20 cellular contexts compared by ENCODE assay signal in the genomic region with DNA sequence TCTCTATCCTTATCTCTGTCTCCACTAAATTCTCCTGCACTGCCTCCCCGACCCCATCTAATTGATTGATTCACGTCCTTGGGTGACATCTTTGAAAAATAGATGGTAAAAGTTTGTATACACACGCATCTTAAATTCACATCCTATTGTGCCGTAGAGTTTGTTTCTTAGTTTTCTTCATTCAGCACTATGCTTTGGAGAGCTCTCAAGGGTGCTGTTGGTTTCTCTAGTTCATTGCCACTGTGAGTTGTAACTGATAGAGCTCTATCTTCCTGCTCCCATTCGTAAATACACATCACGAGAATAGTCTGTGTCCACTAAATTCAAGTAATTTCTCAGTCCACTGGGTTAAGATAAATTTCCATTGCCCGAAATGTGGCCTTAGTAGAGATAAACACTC.
DNase-seq lines count a peak whose midpoint lies in the region; ATAC-seq, FAIRE-seq and TF ChIP-seq lines count a peak whose summit lies in the region.
"Had no signal": no experiment of that assay in that cellular context is flagged by ENCODE, and none has a peak within 500 bp of the region (broad histone marks: within the 10 kb centered on the region; RNA-seq: fewer than 3 reads in every experiment).

No MANE protein-coding gene starts in this region.

- H3K27ac ChIP-seq in SK-N-SH (ENCODE audit: low read depth in 2 of 2, low read length in 1 of 2) (no peak overlapping the region), HEK293 (ENCODE audit: extremely low read depth, low read depth, low read length) (no peak overlapping the region), pancreas (peak overlapping the region in 2 of 4 donors; percentile 37 to 50)
- H3K27ac ChIP-seq in CD8-positive, alpha-beta memory T cell (ENCODE audit: low read depth, low read length), result no peak overlapping the region
- H3K27ac ChIP-seq: 22Rv1; A549; BLaER1 treated with 17β-estradiol and CSF1 and Interleukin-3, amounts not matched to agents 10 nM and 100 nM; C4-2B had no signal

- TF ChIP-seq EP300 in SK-N-SH (IDR thresholded peaks at IDR 0.05; ENCODE audit: borderline replicate concordance in 1 of 2, low read depth in 1 of 2, low read length in 1 of 2), result no peak

- H3K9me2 ChIP-seq in SK-N-SH, result no peaks in the 10 kb centered on the region

- H3K27ac Mint-ChIP-seq in CD8-positive, alpha-beta memory T cell, result no peak overlapping the region
- H3K27ac Mint-ChIP-seq: B cell; CD4-positive, alpha-beta T cell; CD8-positive, alpha-beta T cell had no signal

- no peaks in the 10 kb centered on the region for H3K79me2 ChIP-seq in SK-N-SH (ENCODE audit: insufficient read depth)

- 53% methylated on average over 7 of the region's 7 CpGs for WGBS in SK-N-SH (ENCODE audit: low lambda C conversion rate)
- 54% methylated on average over 7 of the region's 7 CpGs for WGBS in pancreas, 2 donors

- no peaks in the 10 kb centered on the region for H4K20me1 ChIP-seq in SK-N-SH (ENCODE audit: insufficient read depth)
- H4K20me1 ChIP-seq: BLaER1 treated with 17β-estradiol and CSF1 and Interleukin-3, amounts not matched to agents 10 nM and 100 nM had no signal

- H3K4me2 ChIP-seq in SK-N-SH, result no peak overlapping the region
- H3K4me2 ChIP-seq: A549; BLaER1 treated with 17β-estradiol and CSF1 and Interleukin-3, amounts not matched to agents 10 nM and 100 nM had no signal

- H3K4me3 ChIP-seq in SK-N-SH (ENCODE audit: low read depth in 2 of 2, low read length in 1 of 2) (no peak overlapping the region), HEK293 (ENCODE audit: low read depth, low read length) (no peak overlapping the region), pancreas (no peak overlapping the region)
- H3K4me3 ChIP-seq in CD8-positive, alpha-beta memory T cell (ENCODE audit: low read length), result no peak overlapping the region
- H3K4me3 ChIP-seq: A549; BLaER1 treated with 17β-estradiol and CSF1 and Interleukin-3, amounts not matched to agents 10 nM and 100 nM had no signal

- CTCF ChIA-PET in SK-N-SH (lab: Yijun Ruan, JAX) (interaction anchor here (1.2 to 1.5 kb wide), 2 partner anchors 14 to 15 kb away, joined by 4 to 5 read pairs; no protein-coding TSS in a partner anchor), HEK293 (lab: Yijun Ruan, JAX) (no interaction called here)
- CTCF ChIA-PET in CD8-positive, alpha-beta memory T cell (lab: Charles Lee), result no interaction called here

- TF ChIP-seq CTCF in SK-N-SH (IDR thresholded peaks at IDR 0.05) (no peak), HEK293 (tag by site-specific recombination; IDR thresholded peaks at IDR 0.05) (no peak), pancreas (IDR thresholded peaks at IDR 0.05) (no peak)

- H3K27me3 Mint-ChIP-seq in CD8-positive, alpha-beta memory T cell, result no peaks in the 10 kb centered on the region
- H3K27me3 Mint-ChIP-seq: B cell; CD4-positive, alpha-beta T cell had no signal

- no peaks in the 10 kb centered on the region for H3K36me3 ChIP-seq in SK-N-SH (replicated peaks in 1 of 2; ENCODE audit: control insufficient read depth in 1 of 2, insufficient read depth in 2 of 2, low read length in 1 of 2)
- H3K36me3 ChIP-seq in HEK293 (ENCODE audit: control insufficient read depth in 2 of 2, insufficient read depth in 1 of 2, low read length in 2 of 2), result no peaks in the 10 kb centered on the region
- H3K36me3 ChIP-seq in pancreas, result no peaks in the 10 kb centered on the region
- H3K36me3 ChIP-seq in CD8-positive, alpha-beta memory T cell (ENCODE audit: insufficient read depth, low read length), result no peaks in the 10 kb centered on the region
- H3K36me3 ChIP-seq: BLaER1 treated with 17β-estradiol and CSF1 and Interleukin-3, amounts not matched to agents 10 nM and 100 nM had no signal

- DNase-seq in SK-N-SH (no peak), pancreas (no peak)
- no peak for DNase-seq in CD8-positive, alpha-beta memory T cell
- DNase-seq: AML-193; Caco-2; Calu3; CD4-positive, alpha-beta T cell; CD8-positive, alpha-beta T cell; DMS79 treated with DMSO at 0.1 percent for 48 hours; GF-D8 had no signal

- no peak for TF ChIP-seq RAD21 in SK-N-SH (IDR thresholded peaks at IDR 0.05; ENCODE audit: low read length)

- no peaks in the 10 kb centered on the region for H3F3A ChIP-seq in SK-N-SH (replicated peaks; ENCODE audit: insufficient read depth)

- H2AFZ ChIP-seq in SK-N-SH (ENCODE audit: low read depth), result no peak overlapping the region

- H3K36me3 Mint-ChIP-seq in CD8-positive, alpha-beta memory T cell, result peaks cover 0 to 2% (median 0%) of the 10 kb centered on the region in 3 donors
- H3K36me3 Mint-ChIP-seq: CD8-positive, alpha-beta T cell had no signal

- no peak overlapping the region for H3K9ac ChIP-seq in SK-N-SH
- H3K9ac ChIP-seq: BLaER1 treated with 17β-estradiol and CSF1 and Interleukin-3, amounts not matched to agents 10 nM and 100 nM had no signal

- no peak for FAIRE-seq in pancreas (lab: Jason Lieb, UNC)
- FAIRE-seq: A549, D721Med, GM12891, GM19239 had no signal

- POLR2A ChIA-PET in SK-N-SH (lab: Yijun Ruan, JAX), result no interaction called here
- POLR2A ChIA-PET in HEK293 (lab: Yijun Ruan, JAX), result no interaction called here
- POLR2A ChIA-PET in CD8-positive, alpha-beta memory T cell (lab: Charles Lee), result no interaction called here

- no peaks in the 10 kb centered on the region for H3K4me1 Mint-ChIP-seq in CD8-positive, alpha-beta memory T cell
- H3K4me1 Mint-ChIP-seq: B cell had no signal

- no peak overlapping the region for H3K4me3 Mint-ChIP-seq in CD8-positive, alpha-beta memory T cell
- H3K4me3 Mint-ChIP-seq: B cell; CD4-positive, alpha-beta T cell; CD8-positive, alpha-beta T cell had no signal

- intact Hi-C loops in pancreas (cut with DNase I), result loop anchor here in 1 of 3 donors (10.0 kb wide), 1 partner anchor 218 kb away; no protein-coding TSS in a partner anchor

- H3K4me1 ChIP-seq in SK-N-SH (ENCODE audit: control insufficient read depth in 1 of 2, insufficient read depth in 2 of 2, low read depth in 1 of 2, low read length in 1 of 2) (no peaks in the 10 kb centered on the region), HEK293 (ENCODE audit: control insufficient read depth, insufficient read depth, low read length) (no peaks in the 10 kb centered on the region), pancreas (peaks cover 0 to 32% (median 11%) of the 10 kb centered on the region in 3 donors)
- no peaks in the 10 kb centered on the region for H3K4me1 ChIP-seq in CD8-positive, alpha-beta memory T cell (ENCODE audit: insufficient read depth, low read length)
- H3K4me1 ChIP-seq: A549; BLaER1 treated with 17β-estradiol and CSF1 and Interleukin-3, amounts not matched to agents 10 nM and 100 nM; Caco-2 had no signal

- H3K9me3 ChIP-seq in SK-N-SH (no peaks in the 10 kb centered on the region), HEK293 (ENCODE audit: control insufficient read depth, insufficient read depth, low read depth, low read length) (no peaks in the 10 kb centered on the region), pancreas (no peaks in the 10 kb centered on the region)
- H3K9me3 ChIP-seq in CD8-positive, alpha-beta memory T cell (ENCODE audit: low read length), result no peaks in the 10 kb centered on the region
- H3K9me3 ChIP-seq: A549; BLaER1 treated with 17β-estradiol and CSF1 and Interleukin-3, amounts not matched to agents 10 nM and 100 nM; Caco-2 had no signal

- H3K27me3 ChIP-seq in SK-N-SH (ENCODE audit: insufficient read depth) (no peaks in the 10 kb centered on the region), pancreas (no peaks in the 10 kb centered on the region)
- no peaks in the 10 kb centered on the region for H3K27me3 ChIP-seq in CD8-positive, alpha-beta memory T cell (ENCODE audit: insufficient read depth, low read length, poor library complexity, severe bottlenecking)
- H3K27me3 ChIP-seq: BLaER1 treated with 17β-estradiol and CSF1 and Interleukin-3, amounts not matched to agents 10 nM and 100 nM had no signal

- H3K9me3 Mint-ChIP-seq in CD8-positive, alpha-beta memory T cell, result no peaks in the 10 kb centered on the region
- H3K9me3 Mint-ChIP-seq: CD4-positive, alpha-beta T cell; CD8-positive, alpha-beta T cell had no signal

- no peak for ATAC-seq in SK-N-SH treated with all-trans-retinoic acid at 6 μM for 48 hours
- ATAC-seq in pancreas, result peak in 3 of 4 donors; percentile 21 to 57 (median 53)
- ATAC-seq: A549; CD8-positive, alpha-beta T cell had no signal

TF ChIP-seq in SK-N-SH, 30 proteins besides CTCF, POLR2A, EP300 and RAD21 (continues in another document):
- TF ChIP-seq, protein P1, sequence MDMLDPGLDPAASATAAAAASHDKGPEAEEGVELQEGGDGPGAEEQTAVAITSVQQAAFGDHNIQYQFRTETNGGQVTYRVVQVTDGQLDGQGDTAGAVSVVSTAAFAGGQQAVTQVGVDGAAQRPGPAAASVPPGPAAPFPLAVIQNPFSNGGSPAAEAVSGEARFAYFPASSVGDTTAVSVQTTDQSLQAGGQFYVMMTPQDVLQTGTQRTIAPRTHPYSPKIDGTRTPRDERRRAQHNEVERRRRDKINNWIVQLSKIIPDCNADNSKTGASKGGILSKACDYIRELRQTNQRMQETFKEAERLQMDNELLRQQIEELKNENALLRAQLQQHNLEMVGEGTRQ (IDR thresholded peaks at IDR 0.05; ENCODE audit: borderline replicate concordance, low read depth, low read length), result no peak

TF ChIP-seq in SK-N-SH treated with all-trans-retinoic acid at 6 μM for 48 hours, 23 proteins besides CTCF, POLR2A, EP300 and RAD21:
- TF ChIP-seq ZFP3 (CRISPR knock-in tag; IDR thresholded peaks at IDR 0.05) (no peak), ZFP30 (CRISPR knock-in tag; IDR thresholded peaks at IDR 0.05) (no peak), OSR1 (CRISPR knock-in tag; IDR thresholded peaks at IDR 0.05) (no peak), ZNF565 (CRISPR knock-in tag; conservative IDR thresholded peaks at IDR 0.05; ENCODE audit: low read depth) (no peak), ZC3H10 (CRISPR knock-in tag; IDR thresholded peaks at IDR 0.05) (no peak), CSDC2 (CRISPR knock-in tag; IDR thresholded peaks at IDR 0.05) (no peak), GLIS3 (CRISPR knock-in tag; IDR thresholded peaks at IDR 0.05) (no peak), BACH2 (CRISPR knock-in tag; IDR thresholded peaks at IDR 0.05; ENCODE audit: borderline replicate concordance) (no peak), ISL1 (CRISPR knock-in tag; IDR thresholded peaks at IDR 0.05) (no peak), ESRRG (CRISPR knock-in tag; IDR thresholded peaks at IDR 0.05) (no peak)
TF ChIP-seq in SK-N-SH treated with all-trans-retinoic acid at 6 μM for 48 hours: peak in this region for 0.

TF ChIP-seq in HEK293, 187 proteins besides CTCF, POLR2A, EP300 and RAD21 (continues in another document):
- no peak for TF ChIP-seq ZBTB20 (tag by site-specific recombination; IDR thresholded peaks at IDR 0.05)
